Comparison of ENCODE assay signal across 38 cellular contexts in genomic region chr9:113326230-113326629, GRCh38. TPM values are rescaled to one million over a fixed set of nuclear protein-coding genes. Genes with fewer than 3 reads are reported as not detected.
"Had no signal": no experiment of that assay in that cellular context is flagged by ENCODE, and none has a peak within 500 bp of the region (broad histone marks: within the 10 kb centered on the region; RNA-seq: fewer than 3 reads in every experiment).

No MANE protein-coding gene starts in this region.

- H3K27me3 ChIP-seq: adrenal gland, body of pancreas, breast epithelium had no signal

- DNase-seq: activated B cell treated with CpG ODN at 0.5 μM for 24 hours; activated CD4-positive, alpha-beta memory T cell treated with anti-CD3 and anti-CD28 coated beads for 36 hours; activated CD4-positive, alpha-beta T cell treated with anti-CD3 and anti-CD28 coated beads for 36 hours; activated CD4-positive, alpha-beta T cell treated with anti-CD3 and anti-CD28 coated beads for 48 hours; activated CD4-positive, alpha-beta T cell treated with anti-CD3 and anti-CD28 coated beads, Interleukin-2, amount 50 U/mL, for 1 hour; activated CD4-positive, alpha-beta T cell treated with anti-CD3 and anti-CD28 coated beads, Interleukin-2, amount 50 U/mL, for 4 hours; activated CD4-positive, CD25-positive, alpha-beta regulatory T cell treated with anti-CD3 and anti-CD28 coated beads, Interleukin-2, amount 50 U/mL, for 72 hours; activated CD8-positive, alpha-beta memory T cell treated with anti-CD3 and anti-CD28 coated beads, Interleukin-2, amount 50 U/mL, for 4 hours; activated effector memory CD4-positive, alpha-beta T cell treated with anti-CD3 and anti-CD28 coated beads, Interleukin-2, amount 50 U/mL, for 16 hours; activated gamma-delta T cell treated with Interleukin-2 at 50 U/mL for 16 hours; activated naive CD4-positive, alpha-beta T cell; activated naive CD4-positive, alpha-beta T cell treated with anti-CD3 and anti-CD28 coated beads for 36 hours; activated naive CD4-positive, alpha-beta T cell treated with anti-CD3 and anti-CD28 coated beads, Interleukin-2, amount 50 U/mL, for 16 hours; activated naive CD8-positive, alpha-beta T cell treated with anti-CD3 and anti-CD28 coated beads for 36 hours; activated T-cell treated with anti-CD3 and anti-CD28 coated beads for 4 hours; activated T-cell treated with anti-CD3 and anti-CD28 coated beads, Interleukin-2, amount 50 U/mL, for 1 hour; activated T-cell treated with anti-CD3 and anti-CD28 coated beads, Interleukin-2, amount 50 U/mL, for 4 hours; activated T-cell treated with anti-CD3 and anti-CD28 coated beads, Interleukin-2, amount 50 U/mL, for 72 hours; amniotic stem cell; aorta; body of pancreas; brain microvascular endothelial cell; central memory CD4-positive, alpha-beta T cell; T-helper 1 cell; T-helper 2 cell; T-helper 9 cell had no signal

- H3K4me1 ChIP-seq: adrenal gland, body of pancreas, breast epithelium had no signal

- H3K9me3 Mint-ChIP-seq: activated B cell treated with CpG ODN at 0.5 μM for 24 hours; activated CD4-positive, alpha-beta memory T cell treated with anti-CD3 and anti-CD28 coated beads for 36 hours; activated naive CD4-positive, alpha-beta T cell treated with anti-CD3 and anti-CD28 coated beads for 36 hours; activated naive CD4-positive, alpha-beta T cell treated with anti-CD3 and anti-CD28 coated beads, Interleukin-2, amount 50 U/mL, for 72 hours; activated naive CD8-positive, alpha-beta T cell treated with anti-CD3 and anti-CD28 coated beads for 36 hours; activated T-cell treated with anti-CD3 and anti-CD28 coated beads, Interleukin-2, amount 50 U/mL, for 4 hours; activated T-cell treated with anti-CD3 and anti-CD28 coated beads, Interleukin-2, amount 50 U/mL, for 72 hours; activated T-helper 1 cell treated with anti-CD3 and anti-CD28 coated beads, Interleukin-12 subunit alpha, Interleukin-12 subunit beta, Interleukin-2, Interleukin-4 antibody, amounts not matched to agents 30 ng/mL and 10 ng/mL and 1 ng/mL, durations not matched to agents 14 hours and 24 hours and 36 hours; activated T-helper 17 cell treated with anti-CD3 and anti-CD28 coated beads, Interleukin-2, amount 50 U/mL, for 72 hours; T-helper 1 cell treated with Interleukin-12 subunit alpha and Interleukin-12 subunit beta and Interleukin-4 antibody, amounts not matched to agents 30 μg/mL and 1 μg/mL, for 36 hours; T-helper 2 cell treated with Interferon-gamma antibody and Interleukin-4, amounts not matched to agents 5 μg/mL and 100 μg/mL, for 36 hours had no signal

- H3K27me3 Mint-ChIP-seq: activated B cell treated with CpG ODN at 0.5 μM for 24 hours; activated CD4-positive, alpha-beta memory T cell treated with anti-CD3 and anti-CD28 coated beads for 36 hours; activated CD4-positive, alpha-beta T cell treated with anti-CD3 and anti-CD28 coated beads for 36 hours; activated naive CD8-positive, alpha-beta T cell treated with anti-CD3 and anti-CD28 coated beads for 36 hours; activated T-helper 17 cell treated with anti-CD3 and anti-CD28 coated beads, Interleukin-2, amount 50 U/mL, for 72 hours had no signal

- H3K4me3 ChIP-seq: adrenal gland, body of pancreas, breast epithelium had no signal

- H3K9me3 ChIP-seq: adrenal gland, body of pancreas, breast epithelium had no signal

- H3K27ac Mint-ChIP-seq: activated B cell treated with CpG ODN at 0.5 μM for 24 hours; activated CD4-positive, alpha-beta memory T cell treated with anti-CD3 and anti-CD28 coated beads for 36 hours; activated CD4-positive, alpha-beta T cell treated with anti-CD3 and anti-CD28 coated beads for 36 hours; activated naive CD4-positive, alpha-beta T cell treated with anti-CD3 and anti-CD28 coated beads for 36 hours; activated naive CD4-positive, alpha-beta T cell treated with anti-CD3 and anti-CD28 coated beads, Interleukin-2, amount 50 U/mL, for 72 hours; activated naive CD8-positive, alpha-beta T cell treated with anti-CD3 and anti-CD28 coated beads for 36 hours; activated T-cell treated with anti-CD3 and anti-CD28 coated beads, Interleukin-2, amount 50 U/mL, for 72 hours; activated T-helper 1 cell treated with anti-CD3 and anti-CD28 coated beads, Interleukin-12 subunit alpha, Interleukin-12 subunit beta, Interleukin-2, Interleukin-4 antibody, amounts not matched to agents 30 ng/mL and 10 ng/mL and 1 ng/mL, durations not matched to agents 14 hours and 24 hours and 36 hours; activated T-helper 17 cell treated with anti-CD3 and anti-CD28 coated beads, Interleukin-2, amount 50 U/mL, for 72 hours; T-helper 1 cell treated with Interleukin-12 subunit alpha and Interleukin-12 subunit beta and Interleukin-4 antibody, amounts not matched to agents 30 μg/mL and 1 μg/mL, for 36 hours; T-helper 2 cell treated with Interferon-gamma antibody and Interleukin-4, amounts not matched to agents 5 μg/mL and 100 μg/mL, for 36 hours had no signal

- H3K27ac ChIP-seq: adrenal gland, body of pancreas, brain microvascular endothelial cell, breast epithelium, VCaP had no signal

- H3K4me1 Mint-ChIP-seq: activated B cell treated with CpG ODN at 0.5 μM for 24 hours; activated CD4-positive, alpha-beta T cell treated with anti-CD3 and anti-CD28 coated beads for 36 hours; activated naive CD8-positive, alpha-beta T cell treated with anti-CD3 and anti-CD28 coated beads for 36 hours; activated T-helper 17 cell treated with anti-CD3 and anti-CD28 coated beads, Interleukin-2, amount 50 U/mL, for 72 hours had no signal

- ATAC-seq: activated CD4-positive, alpha-beta T cell treated with anti-CD3 and anti-CD28 coated beads for 36 hours; activated naive CD4-positive, alpha-beta T cell treated with anti-CD3 and anti-CD28 coated beads, Interleukin-2, amount 50 U/mL, for 72 hours; activated T-cell treated with anti-CD3 and anti-CD28 coated beads, Interleukin-2, amount 50 U/mL, for 4 hours; activated T-cell treated with anti-CD3 and anti-CD28 coated beads, Interleukin-2, amount 50 U/mL, for 72 hours; activated T-helper 17 cell treated with anti-CD3 and anti-CD28 coated beads, Interleukin-2, amount 50 U/mL, for 72 hours; body of pancreas had no signal

- H3K4me3 Mint-ChIP-seq: activated B cell treated with CpG ODN at 0.5 μM for 24 hours; activated CD4-positive, alpha-beta memory T cell treated with anti-CD3 and anti-CD28 coated beads for 36 hours; activated CD4-positive, alpha-beta T cell treated with anti-CD3 and anti-CD28 coated beads for 36 hours; activated naive CD4-positive, alpha-beta T cell treated with anti-CD3 and anti-CD28 coated beads for 36 hours; activated naive CD8-positive, alpha-beta T cell treated with anti-CD3 and anti-CD28 coated beads for 36 hours; activated T-cell treated with anti-CD3 and anti-CD28 coated beads, Interleukin-2, amount 50 U/mL, for 4 hours; activated T-cell treated with anti-CD3 and anti-CD28 coated beads, Interleukin-2, amount 50 U/mL, for 72 hours; activated T-helper 1 cell treated with anti-CD3 and anti-CD28 coated beads, Interleukin-12 subunit alpha, Interleukin-12 subunit beta, Interleukin-2, Interleukin-4 antibody, amounts not matched to agents 30 ng/mL and 10 ng/mL and 1 ng/mL, durations not matched to agents 14 hours and 24 hours and 36 hours; activated T-helper 17 cell treated with anti-CD3 and anti-CD28 coated beads, Interleukin-2, amount 50 U/mL, for 72 hours; T-helper 1 cell treated with Interleukin-12 subunit alpha and Interleukin-12 subunit beta and Interleukin-4 antibody, amounts not matched to agents 30 μg/mL and 1 μg/mL, for 36 hours; T-helper 2 cell treated with Interferon-gamma antibody and Interleukin-4, amounts not matched to agents 5 μg/mL and 100 μg/mL, for 36 hours had no signal

- H3K36me3 ChIP-seq: adrenal gland, brain microvascular endothelial cell, breast epithelium had no signal

- H3K36me3 Mint-ChIP-seq: activated CD4-positive, alpha-beta memory T cell treated with anti-CD3 and anti-CD28 coated beads for 36 hours; activated naive CD4-positive, alpha-beta T cell treated with anti-CD3 and anti-CD28 coated beads, Interleukin-2, amount 50 U/mL, for 72 hours; activated naive CD8-positive, alpha-beta T cell treated with anti-CD3 and anti-CD28 coated beads for 36 hours had no signal

RNA-seq across cellular contexts. Expression of gene RNF183, which starts 23.1 kb away (rescaled TPM):
- total RNA-seq: activated B cell treated with CpG ODN at 0.5 μM for 24 hours; activated CD8-positive, alpha-beta memory T cell treated with anti-CD3 and anti-CD28 coated beads for 36 hours; activated naive CD4-positive, alpha-beta T cell treated with anti-CD3 and anti-CD28 coated beads for 36 hours; activated naive CD8-positive, alpha-beta T cell treated with anti-CD3 and anti-CD28 coated beads for 36 hours; activated T-helper 1 cell treated with anti-CD3 and anti-CD28 coated beads, Interleukin-12 subunit alpha, Interleukin-12 subunit beta, Interleukin-2, Interleukin-4 antibody, amounts not matched to agents 30 ng/mL and 10 ng/mL and 1 ng/mL, durations not matched to agents 14 hours and 24 hours and 36 hours; adrenal gland; aorta; astrocyte; body of pancreas; cardiac septum; cerebellum had no signal
